Comparison of ENCODE assay signal across 10 cellular contexts in genomic region chr18:498901-499300, GRCh38. TPM values are rescaled to one million over a fixed set of nuclear protein-coding genes. Genes with fewer than 3 reads are reported as not detected.
DNase-seq lines count a peak whose midpoint lies in the region; ATAC-seq and TF ChIP-seq lines count a peak whose summit lies in the region.
"Had no signal": no experiment of that assay in that cellular context is flagged by ENCODE, and none has a peak within 500 bp of the region (broad histone marks: within the 10 kb centered on the region; RNA-seq: fewer than 3 reads in every experiment).

No MANE protein-coding gene starts in this region.

- H3K9me3 ChIP-seq in PC-3 (ENCODE audit: low read length) = no peaks in the 10 kb centered on the region

- no peak for ATAC-seq in PC-3
- ATAC-seq in GM19463 (IDR thresholded peaks at IDR 0.05; ENCODE audit: unreplicated experiment) = no peak
- ATAC-seq in activated naive CD8-positive, alpha-beta T cell treated with anti-CD3 and anti-CD28 coated beads, Interleukin-2, amount 50 U/mL, for 24 hours = no peak

- no peaks in the 10 kb centered on the region for H3K9me3 Mint-ChIP-seq in progenitor cell of endocrine pancreas (ENCODE audit: low read depth)
- no peaks in the 10 kb centered on the region for H3K9me3 Mint-ChIP-seq in activated naive CD8-positive, alpha-beta T cell treated with anti-CD3 and anti-CD28 coated beads, Interleukin-2, amount 50 U/mL, for 24 hours

- no TSS peak for BruUV-seq in PC-3 (replicated peaks; lab: Mats Ljungman, UMichigan)

- peaks cover 66% of the 10 kb centered on the region for H3K27me3 Mint-ChIP-seq in progenitor cell of endocrine pancreas
- H3K27me3 Mint-ChIP-seq in activated naive CD8-positive, alpha-beta T cell treated with anti-CD3 and anti-CD28 coated beads, Interleukin-2, amount 50 U/mL, for 24 hours = peaks cover 49% of the 10 kb centered on the region

- TF ChIP-seq CTCF in PC-3 (conservative IDR thresholded peaks at IDR 0.05; ENCODE audit: low read depth, low read length) = no peak
- no peak for TF ChIP-seq CTCF in fibroblast of pulmonary artery (IDR thresholded peaks at IDR 0.05; ENCODE audit: low read length, missing control alignments)
- TF ChIP-seq CTCF in progenitor cell of endocrine pancreas (IDR thresholded peaks at IDR 0.05; ENCODE audit: unreplicated experiment) = no peak

- H3K27ac Mint-ChIP-seq in progenitor cell of endocrine pancreas = no peak overlapping the region
- H3K27ac Mint-ChIP-seq in activated naive CD8-positive, alpha-beta T cell treated with anti-CD3 and anti-CD28 coated beads, Interleukin-2, amount 50 U/mL, for 24 hours = no peak overlapping the region
- H3K27ac Mint-ChIP-seq: CD4-positive, alpha-beta memory T cell had no signal

- H3K79me2 ChIP-seq in PC-3 (ENCODE audit: low read length) = no peaks in the 10 kb centered on the region

- POLR2A ChIA-PET in PC-3 (lab: Charles Lee; ENCODE audit: unreplicated experiment) = no interaction called here

- no peaks in the 10 kb centered on the region for H3K36me3 Mint-ChIP-seq in progenitor cell of endocrine pancreas (ENCODE audit: insufficient read depth)
- H3K36me3 Mint-ChIP-seq in activated naive CD8-positive, alpha-beta T cell treated with anti-CD3 and anti-CD28 coated beads, Interleukin-2, amount 50 U/mL, for 24 hours (ENCODE audit: low read depth) = no peaks in the 10 kb centered on the region
- H3K36me3 Mint-ChIP-seq: CD4-positive, alpha-beta memory T cell had no signal

- DNase-seq in AG08395 (ENCODE audit: low spot score) (peak; percentile 29), PC-3 (no peak), fibroblast of pulmonary artery (ENCODE audit: low read depth) (no peak), progenitor cell of endocrine pancreas (ENCODE audit: low spot score, unreplicated experiment) (no peak), pons (ENCODE audit: low spot score) (no peak), activated gamma-delta T cell (lab: John Stamatoyannopoulos, UW) (no peak)
- DNase-seq in activated naive CD8-positive, alpha-beta T cell treated with anti-CD3 and anti-CD28 coated beads, Interleukin-2, amount 50 U/mL, for 24 hours = no peak
- DNase-seq: CD4-positive, alpha-beta memory T cell; cerebellar nuclear complex had no signal

- H4K20me1 ChIP-seq in PC-3 (ENCODE audit: low read length) = no peaks in the 10 kb centered on the region

- CTCF ChIA-PET in PC-3 (lab: Charles Lee) = no interaction called here

- H3K4me3 ChIP-seq in PC-3 (ENCODE audit: low read length) (peak overlapping the region; percentile 44; the same call in 1 of the 2 replicates), fibroblast of pulmonary artery (replicated peaks; ENCODE audit: low read depth, low read length) (peak overlapping the region; percentile 64)

- intact Hi-C loops in PC-3 (cut with micrococcal nuclease) = loop anchor here (5.0 kb wide), 1 partner anchor 118 kb away; no protein-coding TSS in a partner anchor

- H3K4me3 Mint-ChIP-seq in progenitor cell of endocrine pancreas (ENCODE audit: low read depth) = peak overlapping the region; percentile 69
- no peak overlapping the region for H3K4me3 Mint-ChIP-seq in activated naive CD8-positive, alpha-beta T cell treated with anti-CD3 and anti-CD28 coated beads, Interleukin-2, amount 50 U/mL, for 24 hours

- H3K36me3 ChIP-seq in PC-3 (ENCODE audit: low read depth, low read length) = no peaks in the 10 kb centered on the region

- H3K4me1 Mint-ChIP-seq in progenitor cell of endocrine pancreas (ENCODE audit: low read depth) = peaks cover 13% of the 10 kb centered on the region
- H3K4me1 Mint-ChIP-seq in activated naive CD8-positive, alpha-beta T cell treated with anti-CD3 and anti-CD28 coated beads, Interleukin-2, amount 50 U/mL, for 24 hours = peaks cover 5% of the 10 kb centered on the region

- no peak overlapping the region for H3K27ac ChIP-seq in PC-3 (ENCODE audit: low read length)

- peak overlapping the region; percentile 38 for H3K4me2 ChIP-seq in PC-3 (ENCODE audit: low read length)

- H3F3A ChIP-seq in PC-3 (ENCODE audit: low read length, unreplicated experiment) = no peaks in the 10 kb centered on the region

- H2AFZ ChIP-seq in PC-3 (ENCODE audit: low read length) = no peak overlapping the region

- H3K9me2 ChIP-seq in PC-3 (replicated peaks; ENCODE audit: low read length) = no peaks in the 10 kb centered on the region

- H3K4me1 ChIP-seq in PC-3 (ENCODE audit: insufficient read depth, low read length) = peaks cover 13% of the 10 kb centered on the region

- H3K9ac ChIP-seq in PC-3 (ENCODE audit: low read length) = no peak overlapping the region

- peaks cover 62% of the 10 kb centered on the region for H3K27me3 ChIP-seq in PC-3 (ENCODE audit: low read length)

RNA-seq across cellular contexts. Expression of gene COLEC12, which starts 1.6 kb away (rescaled TPM):
- total RNA-seq in PC-3 (2014; rRNA removed) = 0.04 TPM in 1 of 2 replicates, not detected in the other
- total RNA-seq in progenitor cell of endocrine pancreas = 0.55 and 0.69 TPM in 2 replicates
